ENCODE assay signal across 8 cellular contexts in genomic region chr11:94511932-94512781, GRCh38. TPM values are rescaled to one million over a fixed set of nuclear protein-coding genes. Genes with fewer than 3 reads are reported as not detected.
A peak's percentile ranks its signal among the peaks of the same experiment; 100 is the strongest.
DNase-seq lines count a peak whose midpoint lies in the region; ATAC-seq and TF ChIP-seq lines count a peak whose summit lies in the region.

TSS of gene C11orf97 (plus strand) at chr11:94512461. CDS start at chr11:94512529, 68 bp downstream.

- DNase-seq in COR-L47 (lab: John Stamatoyannopoulos, UW) (peak; percentile 12), KG1 (lab: John Stamatoyannopoulos, UW) (peak; percentile 50), chondrocyte (ENCODE audit: low spot score) (peak; percentile 65), left colon (peak; percentile 47 to 73)
- DNase-seq in activated CD4-positive, alpha-beta T cell treated with anti-CD3 and anti-CD28 coated beads for 1 hour: peak; percentile 31
- peak; percentile 69 for DNase-seq in stimulated activated CD4-positive, alpha-beta T cell treated with anti-CD3 and anti-CD28 coated beads, Interleukin-15, amount 100 ng/mL, for 24 hours

- no peaks in the 10 kb centered on the region for H3K36me3 Mint-ChIP-seq in chondrocyte (ENCODE audit: low read depth)

- H3K4me1 Mint-ChIP-seq in chondrocyte (ENCODE audit: low read depth): peaks cover 10% of the 10 kb centered on the region

- H3K27me3 Mint-ChIP-seq in chondrocyte (ENCODE audit: low read depth): peaks cover 10% of the 10 kb centered on the region

- no peaks in the 10 kb centered on the region for H3K9me3 Mint-ChIP-seq in chondrocyte (ENCODE audit: low read depth)

- TF ChIP-seq CTCF in chondrocyte (IDR thresholded peaks at IDR 0.05): peak; percentile 15

- intact Hi-C loops in left colon (cut with DNase I, micrococcal nuclease): no loop called here

- no peak within 1 kb of the TSS for H3K27ac Mint-ChIP-seq in chondrocyte (ENCODE audit: unreplicated experiment)

- peak within 1 kb of the TSS; percentile 75 for H3K4me3 Mint-ChIP-seq in chondrocyte (ENCODE audit: unreplicated experiment)

- ATAC-seq in GM21447 (IDR thresholded peaks at IDR 0.05; ENCODE audit: unreplicated experiment) (peak; percentile 74), left colon (peak; percentile 75), HG03439 (IDR thresholded peaks at IDR 0.05; ENCODE audit: unreplicated experiment) (no peak)

RNA-seq across cellular contexts. Expression of gene C11orf97, which starts in this region (rescaled TPM):
- not detected in 3 replicates for total RNA-seq in chondrocyte
- not detected for total RNA-seq in left colon

Comparison
In these comparisons a context has a peak if more than half of its experiments do, and no peak if none do; other contexts are left out.
1. Peak in DNase-seq in chondrocyte; RNA of the gene not detected or under 1 TPM.
2. Peak in DNase-seq and ATAC-seq in left colon; RNA of the gene not detected or under 1 TPM.
3. DNase-seq: peak in every context shown above with its lines; median percentile 69 in stimulated activated CD4-positive, alpha-beta T cell treated with anti-CD3 and anti-CD28 coated beads, Interleukin-15, amount 100 ng/mL, for 24 hours; 65 in chondrocyte; 60 in left colon; 50 in KG1; 31 in activated CD4-positive, alpha-beta T cell treated with anti-CD3 and anti-CD28 coated beads for 1 hour; 12 in COR-L47.